ENCODE assay signal across 9 cellular contexts in the genomic region with DNA sequence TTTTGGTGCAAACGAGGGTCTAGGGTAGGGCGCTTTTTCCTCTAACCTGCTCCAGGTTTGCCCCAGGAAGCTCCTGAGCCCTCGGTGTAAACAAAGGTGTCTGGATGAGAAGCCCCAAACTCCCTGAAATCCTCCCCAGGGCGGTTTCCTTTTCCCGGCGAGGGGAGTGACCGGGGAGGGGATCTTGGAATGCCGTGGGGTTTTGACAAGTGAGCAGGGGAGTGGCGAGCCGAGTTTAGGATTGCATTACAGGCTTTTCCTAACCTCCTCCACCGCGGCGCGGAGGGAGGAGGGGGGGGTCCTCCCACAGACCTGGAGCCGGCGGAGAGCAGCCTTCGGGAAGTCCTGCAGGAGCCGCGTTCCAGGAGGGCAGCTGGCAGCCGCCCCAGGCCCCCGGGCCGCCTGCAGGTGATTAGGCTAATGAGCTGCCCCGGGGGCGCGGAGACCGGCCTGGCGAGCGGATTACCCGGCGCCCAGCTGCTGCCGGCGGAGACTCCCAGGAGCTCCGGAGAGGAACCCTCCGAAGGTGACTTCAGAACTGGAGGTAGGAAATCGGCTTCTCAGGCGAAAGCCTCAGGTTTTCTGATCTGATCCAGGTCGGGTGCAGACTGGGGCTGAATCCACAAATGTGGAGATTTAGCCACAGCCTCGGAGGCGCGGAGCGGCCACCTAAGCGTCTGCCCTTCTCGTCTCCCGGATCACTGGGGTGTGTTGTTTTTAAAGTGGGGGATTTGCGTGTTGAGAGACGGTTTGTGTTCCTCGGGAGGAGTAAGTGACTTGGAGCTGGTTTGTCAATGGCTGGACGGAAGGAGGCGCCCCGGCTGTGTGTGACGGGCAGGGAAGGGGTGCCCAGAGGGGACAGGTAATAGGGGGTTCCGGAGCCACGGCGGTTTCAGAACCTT.
DNase-seq lines count a peak whose midpoint lies in the region; ATAC-seq and TF ChIP-seq lines count a peak whose summit lies in the region.
"Had no signal": no experiment of that assay in that cellular context is flagged by ENCODE, and none has a peak within 500 bp of the region (broad histone marks: within the 10 kb centered on the region; RNA-seq: fewer than 3 reads in every experiment).

No MANE protein-coding gene starts in this region.

- H3K4me2 ChIP-seq in trophoblast cell (ENCODE audit: low read length): peak overlapping the region; percentile 95

- H3K36me3 Mint-ChIP-seq in CD4-positive, CD25-positive, alpha-beta regulatory T cell: no peaks in the 10 kb centered on the region

- peak overlapping the region; percentile 74 for H4K8ac ChIP-seq in trophoblast cell (ENCODE audit: low read depth, low read length)

- H4K12ac ChIP-seq in trophoblast cell (ENCODE audit: low read depth, low read length): no peak overlapping the region

- peak overlapping the region; percentile 90 for H2BK12ac ChIP-seq in trophoblast cell (ENCODE audit: low read length)

- peaks cover 11% of the 10 kb centered on the region for H3K27me3 ChIP-seq in CD4-positive, CD25-positive, alpha-beta regulatory T cell (ENCODE audit: control insufficient read depth, insufficient read depth, low read length)
- H3K27me3 ChIP-seq in right atrium auricular region (no peaks in the 10 kb centered on the region), trophoblast cell (ENCODE audit: insufficient read depth, low read length) (no peaks in the 10 kb centered on the region)

- peak overlapping the region in 3 of 4 donors; percentile 32 to 78 (median 62) for H3K4me3 Mint-ChIP-seq in CD4-positive, CD25-positive, alpha-beta regulatory T cell

- H3K23ac ChIP-seq in trophoblast cell (ENCODE audit: low read length): no peak overlapping the region

- peaks cover 39% of the 10 kb centered on the region for H3K27me3 Mint-ChIP-seq in CD4-positive, CD25-positive, alpha-beta regulatory T cell

- H2AK5ac ChIP-seq in trophoblast cell (ENCODE audit: low read length): no peak overlapping the region

- no peak overlapping the region for H3K4me3 ChIP-seq in CD4-positive, CD25-positive, alpha-beta regulatory T cell (ENCODE audit: low read depth, low read length)
- H3K4me3 ChIP-seq in right atrium auricular region (peak overlapping the region; percentile 44 to 61), trophoblast cell (ENCODE audit: low read depth, low read length) (peak overlapping the region; percentile 64)

- H3K36me3 ChIP-seq in CD4-positive, CD25-positive, alpha-beta regulatory T cell (ENCODE audit: control insufficient read depth, insufficient read depth, low read length): no peaks in the 10 kb centered on the region
- H3K36me3 ChIP-seq in right atrium auricular region (no peaks in the 10 kb centered on the region), trophoblast cell (ENCODE audit: control insufficient read depth in 1 of 2, insufficient read depth in 2 of 2, low read length in 2 of 2) (no peaks in the 10 kb centered on the region)
- H3K36me3 ChIP-seq: neutrophil had no signal

- no peak overlapping the region for H3K27ac Mint-ChIP-seq in CD4-positive, CD25-positive, alpha-beta regulatory T cell

- peak overlapping the region; percentile 52 for H3K4ac ChIP-seq in trophoblast cell (ENCODE audit: low read depth, low read length)

- H3K14ac ChIP-seq in trophoblast cell (ENCODE audit: low read length): peak overlapping the region; percentile 85

- peaks cover 11% of the 10 kb centered on the region for H3K4me1 ChIP-seq in CD4-positive, CD25-positive, alpha-beta regulatory T cell (ENCODE audit: control insufficient read depth, insufficient read depth, low read length, poor library complexity, severe bottlenecking)
- H3K4me1 ChIP-seq in right atrium auricular region (peaks cover 0 to 32% of the 10 kb centered on the region in 2 donors), trophoblast cell (ENCODE audit: control insufficient read depth in 1 of 2, insufficient read depth in 2 of 2, low read length in 2 of 2) (peaks cover 13 to 14% of the 10 kb centered on the region in 2 experiments)

- peaks cover 7% of the 10 kb centered on the region for H3K79me1 ChIP-seq in trophoblast cell (ENCODE audit: low read length)

- peaks cover 0 to 16% (median 10%) of the 10 kb centered on the region in 7 donors for H3K9me3 Mint-ChIP-seq in CD4-positive, CD25-positive, alpha-beta regulatory T cell

- H2AFZ ChIP-seq in trophoblast cell (ENCODE audit: insufficient read depth, low read length, poor library complexity): peak overlapping the region; percentile 64

- DNase-seq in CD4-positive, CD25-positive, alpha-beta regulatory T cell: no peak
- DNase-seq in NCI-H345 (lab: John Stamatoyannopoulos, UW) (peak; percentile 28), right atrium auricular region (ENCODE audit: low spot score) (peak; percentile 59), trophoblast cell (peak; percentile 90 to 91), NCI-H128 (lab: John Stamatoyannopoulos, UW; ENCODE audit: unreplicated experiment) (no peak)

- TF ChIP-seq CTCF in right atrium auricular region (IDR thresholded peaks at IDR 0.05): no peak

- no peak overlapping the region for H3K27ac ChIP-seq in CD4-positive, CD25-positive, alpha-beta regulatory T cell (ENCODE audit: insufficient read depth, low read length, poor library complexity, severe bottlenecking)
- H3K27ac ChIP-seq in angular gyrus (ENCODE audit: low read depth, low read length) (peak overlapping the region; percentile 49), right atrium auricular region (peak overlapping the region; percentile 61 to 78), trophoblast cell (ENCODE audit: low read depth, low read length) (peak overlapping the region; percentile 85)
- H3K27ac ChIP-seq: neutrophil had no signal

- H3K4me1 Mint-ChIP-seq in CD4-positive, CD25-positive, alpha-beta regulatory T cell: peaks cover 0 to 18% (median 3%) of the 10 kb centered on the region in 4 donors

- peak in 1 of 2 donors; percentile 24 for ATAC-seq in CD4-positive, CD25-positive, alpha-beta regulatory T cell (ENCODE audit: low read depth in 2 of 2)
- ATAC-seq in HG03432 (IDR thresholded peaks at IDR 0.05; ENCODE audit: unreplicated experiment) (no peak), HG03442 (IDR thresholded peaks at IDR 0.05; ENCODE audit: unreplicated experiment) (no peak)

- peak overlapping the region; percentile 68 for H3K18ac ChIP-seq in trophoblast cell (ENCODE audit: low read length)

- H2BK120ac ChIP-seq in trophoblast cell (ENCODE audit: insufficient read depth, low read length, poor library complexity): peak overlapping the region; percentile 81

- H4K91ac ChIP-seq in trophoblast cell (ENCODE audit: low read depth, low read length): peak overlapping the region; percentile 74

- peak overlapping the region; percentile 59 for H3K9ac ChIP-seq in trophoblast cell (ENCODE audit: low read length)

- peaks cover 4% of the 10 kb centered on the region for H3K79me2 ChIP-seq in trophoblast cell (ENCODE audit: control insufficient read depth, insufficient read depth, low read length, poor library complexity)

- no CpG with 5 or more reads among the region's 54 CpGs for WGBS in trophoblast cell (ENCODE audit: extremely low coverage, insufficient coverage, insufficient read length)

- peaks cover 8 to 12% of the 10 kb centered on the region in 2 experiments for H3K9me3 ChIP-seq in CD4-positive, CD25-positive, alpha-beta regulatory T cell (ENCODE audit: control insufficient read depth in 2 of 2, low read length in 2 of 2)
- H3K9me3 ChIP-seq in right atrium auricular region: peaks cover 4 to 14% of the 10 kb centered on the region in 2 donors
- H3K9me3 ChIP-seq in trophoblast cell (ENCODE audit: insufficient read depth, low read depth, low read length): peaks cover 7% of the 10 kb centered on the region
- H3K9me3 ChIP-seq: neutrophil had no signal

- peak overlapping the region; percentile 89 for H2BK5ac ChIP-seq in trophoblast cell (ENCODE audit: low read depth, low read length, poor library complexity)

Comparison
In these comparisons a context has a peak if more than half of its experiments do, and no peak if none do; other contexts are left out.
1. DNase-seq: peak in NCI-H345 (single experiment), right atrium auricular region (single experiment) and trophoblast cell (2 of 2); none in CD4-positive, CD25-positive, alpha-beta regulatory T cell (0 of 3) and NCI-H128 (single experiment).